26 cellular contexts compared by ENCODE assay signal in the genomic region with DNA sequence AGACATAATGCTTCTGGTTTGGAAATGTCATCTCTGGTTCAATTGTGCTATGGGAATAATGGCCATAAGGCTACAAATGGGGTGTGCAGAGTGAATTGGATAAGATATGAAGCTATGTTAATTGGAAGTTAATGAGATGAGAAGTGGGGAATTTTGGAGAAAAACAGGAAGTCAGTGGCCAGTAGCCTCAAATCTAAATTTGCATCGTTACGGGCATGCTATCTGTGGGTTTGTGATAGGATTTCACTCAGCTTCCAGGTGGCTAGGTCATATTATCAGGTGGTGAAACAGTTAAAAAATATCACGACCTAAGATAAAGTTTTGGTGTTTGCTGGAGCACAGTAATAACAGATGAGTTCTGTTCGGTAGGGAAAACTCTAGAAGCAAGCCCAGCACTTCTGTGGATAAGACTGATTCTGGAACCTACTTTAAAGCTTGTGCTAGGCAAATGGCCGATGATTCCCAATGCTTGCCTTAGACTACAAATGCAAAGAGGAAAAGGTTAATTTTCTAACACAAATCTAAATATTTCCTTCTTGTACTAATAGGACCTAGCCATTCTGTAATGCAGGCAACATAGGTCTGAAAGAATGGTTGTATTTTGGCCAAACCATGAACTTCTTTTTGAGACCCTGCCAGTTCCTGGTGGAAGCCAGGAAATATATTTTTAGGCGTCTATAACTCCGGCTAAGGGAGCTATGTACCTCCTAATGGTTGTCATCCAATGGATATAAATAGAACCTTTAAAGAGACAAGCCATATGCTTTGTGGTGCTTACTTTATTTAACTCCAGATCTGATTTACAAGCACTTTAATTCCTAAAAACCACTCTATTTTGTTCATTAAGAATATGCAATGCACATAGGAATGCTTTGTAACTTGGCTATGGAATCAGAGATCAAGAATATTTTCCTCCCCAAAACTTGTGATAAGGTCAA.
DNase-seq lines count a peak whose midpoint lies in the region; ATAC-seq, FAIRE-seq and TF ChIP-seq lines count a peak whose summit lies in the region.
"Had no signal": no experiment of that assay in that cellular context is flagged by ENCODE, and none has a peak within 500 bp of the region (broad histone marks: within the 10 kb centered on the region; RNA-seq: fewer than 3 reads in every experiment).

No MANE protein-coding gene starts in this region.

- peaks cover 38% of the 10 kb centered on the region for H3K4me1 Mint-ChIP-seq in nephron

- H3K27me3 ChIP-seq in BLaER1: no peaks in the 10 kb centered on the region

- peak overlapping the region; percentile 60 for H3K4me2 ChIP-seq in BLaER1

- peaks cover 18% of the 10 kb centered on the region for H3K4me1 ChIP-seq in BLaER1

- no peaks in the 10 kb centered on the region for H3K27me3 Mint-ChIP-seq in nephron (ENCODE audit: low read depth)
- H3K27me3 Mint-ChIP-seq: naive B cell had no signal

- no peak overlapping the region for H3K9ac ChIP-seq in BLaER1

- no peaks in the 10 kb centered on the region; the same call in 1 of the 2 replicates for H3K36me3 ChIP-seq in BLaER1
- H3K36me3 ChIP-seq: thoracic aorta had no signal

- DNase-seq in RPMI7951 (ENCODE audit: low read depth) (peak; percentile 10), fibroblast of peridontal ligament (ENCODE audit: extremely low read depth) (peak; percentile 50), cortex of kidney (lab: John Stamatoyannopoulos, UW) (no peak), frontal cortex (ENCODE audit: low spot score in 2 of 2) (no peak)
- DNase-seq: activated gamma-delta T cell, hypothalamus, kidney, mesenchymal stem cell, naive B cell, NCI-H1417 treated with DMSO at 0.1 percent for 48 hours, NCI-H774, OCI-M1, right cardiac atrium, SIG-M5 had no signal

- H3K27ac ChIP-seq in BLaER1: 0 out of 2 replicates have a peak overlapping the region, but pooled peaks have one; percentile 1
- H3K27ac ChIP-seq: HL-60, thoracic aorta, VCaP had no signal

- H3K27ac Mint-ChIP-seq in nephron: peak overlapping the region; percentile 21 to 73 (median 71)
- H3K27ac Mint-ChIP-seq: T-helper 1 cell treated with Interleukin-12 subunit alpha and Interleukin-12 subunit beta and Interleukin-4 antibody, amounts not matched to agents 30 μg/mL and 1 μg/mL, for 36 hours had no signal

- H4K20me1 ChIP-seq in BLaER1: no peaks in the 10 kb centered on the region

- H3K4me3 ChIP-seq in BLaER1: no peak overlapping the region
- H3K4me3 ChIP-seq: thoracic aorta had no signal

- no peaks in the 10 kb centered on the region for H3K9me3 Mint-ChIP-seq in nephron
- H3K9me3 Mint-ChIP-seq: CD14-positive monocyte; T-helper 1 cell treated with Interleukin-12 subunit alpha and Interleukin-12 subunit beta and Interleukin-4 antibody, amounts not matched to agents 30 μg/mL and 1 μg/mL, for 36 hours had no signal

- no peak for FAIRE-seq in frontal cortex (lab: Jason Lieb, UNC)
- FAIRE-seq: bronchial epithelial cell, D721Med, kidney had no signal

- H3K4me3 Mint-ChIP-seq in nephron: no peak overlapping the region
- H3K4me3 Mint-ChIP-seq: CD14-positive monocyte; naive B cell; T-helper 1 cell treated with Interleukin-12 subunit alpha and Interleukin-12 subunit beta and Interleukin-4 antibody, amounts not matched to agents 30 μg/mL and 1 μg/mL, for 36 hours had no signal

- H3K36me3 Mint-ChIP-seq in nephron (ENCODE audit: low read depth): peaks cover 3% of the 10 kb centered on the region
- H3K36me3 Mint-ChIP-seq: naive B cell had no signal

- TF ChIP-seq CTCF in nephron (IDR thresholded peaks at IDR 0.05; ENCODE audit: unreplicated experiment in 3 of 3): no peak

- ATAC-seq in HG03342 (IDR thresholded peaks at IDR 0.05; ENCODE audit: unreplicated experiment) (no peak), GM19395 (IDR thresholded peaks at IDR 0.05; ENCODE audit: unreplicated experiment) (no peak)
- ATAC-seq: esophagus mucosa had no signal

- H3K9me3 ChIP-seq in BLaER1: peaks cover 6% of the 10 kb centered on the region; the same call in 1 of the 2 replicates
- H3K9me3 ChIP-seq: thoracic aorta had no signal

Comparison
In these comparisons a context has a peak if more than half of its experiments do, and no peak if none do; other contexts are left out.
1. DNase-seq: peak in RPMI7951 (single experiment) and fibroblast of peridontal ligament (single experiment); none in cortex of kidney (single experiment) and frontal cortex (0 of 2).